ENCODE assay signal across 8 cellular contexts in the genomic region with DNA sequence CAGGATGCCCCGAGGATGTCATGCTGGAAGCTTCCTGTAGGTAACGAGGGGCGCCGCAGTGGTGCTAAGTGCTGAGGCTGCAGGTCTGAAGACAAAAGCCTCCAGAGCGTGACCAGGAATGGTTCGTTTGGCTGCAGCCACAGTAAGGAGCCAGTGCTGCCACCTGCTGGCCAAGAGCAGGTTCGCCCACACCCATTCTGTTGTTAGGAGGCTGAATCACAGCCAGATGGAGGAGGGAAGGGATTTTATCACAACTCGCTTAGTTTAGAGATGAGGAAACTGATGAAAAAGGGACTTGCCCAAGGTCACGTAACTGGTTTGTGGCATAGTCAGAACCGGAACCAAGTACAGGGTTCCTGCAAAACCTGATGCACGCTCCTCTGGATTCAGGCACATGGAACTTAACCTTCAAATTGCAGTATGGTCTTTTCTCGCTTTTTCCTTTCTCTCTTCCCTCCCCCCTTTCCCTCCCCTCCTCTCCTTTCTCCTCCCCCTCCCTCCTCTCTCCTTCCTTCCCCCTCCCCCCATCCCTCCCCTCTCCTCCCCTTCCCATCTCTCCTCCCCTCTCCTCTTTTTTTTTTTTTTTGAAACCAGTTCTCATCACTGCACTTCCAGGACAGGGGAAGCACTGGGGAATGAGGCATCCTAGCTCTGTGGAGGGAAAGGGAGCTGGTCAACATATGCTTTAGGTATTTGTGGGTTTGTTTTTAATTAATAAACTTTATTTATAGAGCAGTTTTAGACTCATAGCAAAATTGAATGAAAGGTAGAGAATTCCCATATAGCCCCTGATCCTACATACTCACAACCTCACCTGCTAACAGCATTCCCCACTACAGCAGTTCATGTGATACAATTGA.
DNase-seq lines count a peak whose midpoint lies in the region; ATAC-seq and TF ChIP-seq lines count a peak whose summit lies in the region.

No MANE protein-coding gene starts in this region.

- H3K4me3 Mint-ChIP-seq in CD4-positive, alpha-beta memory T cell: peak overlapping the region in 7 of 8 donors; percentile 35 to 70 (median 57)
- H3K4me3 Mint-ChIP-seq in activated CD4-positive, alpha-beta T cell treated with anti-CD3 and anti-CD28 coated beads for 36 hours: peak overlapping the region; percentile 64

- no peak overlapping the region for H3K27ac ChIP-seq in CD4-positive, alpha-beta memory T cell (ENCODE audit: low read depth, low read length)
- H3K27ac ChIP-seq in left lung: peak overlapping the region in 1 of 2 donors; percentile 5

- peaks cover 23 to 34% (median 26%) of the 10 kb centered on the region in 4 donors for H3K4me1 Mint-ChIP-seq in CD4-positive, alpha-beta memory T cell
- H3K4me1 Mint-ChIP-seq in activated CD4-positive, alpha-beta T cell treated with anti-CD3 and anti-CD28 coated beads for 36 hours: peaks cover 24% of the 10 kb centered on the region

- no peak overlapping the region for H3K4me3 ChIP-seq in CD4-positive, alpha-beta memory T cell (ENCODE audit: low read length in 2 of 2)
- no peak overlapping the region for H3K4me3 ChIP-seq in choroid plexus epithelial cell (ENCODE audit: low read depth, low read length)
- H3K4me3 ChIP-seq in left lung: no peak overlapping the region

- TF ChIP-seq CTCF in choroid plexus epithelial cell (conservative IDR thresholded peaks at IDR 0.05; ENCODE audit: low read depth, low read length) (peak; percentile 98), left lung (IDR thresholded peaks at IDR 0.05) (peak; percentile 87 to 98)

- H3K4me1 ChIP-seq in CD4-positive, alpha-beta memory T cell (ENCODE audit: insufficient read depth, low read length): peaks cover 26% of the 10 kb centered on the region
- peaks cover 0 to 24% of the 10 kb centered on the region in 2 donors for H3K4me1 ChIP-seq in left lung

- H3K27me3 Mint-ChIP-seq in CD4-positive, alpha-beta memory T cell: peaks cover 2% of the 10 kb centered on the region in 2 donors
- H3K27me3 Mint-ChIP-seq in activated CD4-positive, alpha-beta T cell treated with anti-CD3 and anti-CD28 coated beads for 36 hours: peaks cover under 1% of the 10 kb centered on the region

- ATAC-seq in GM19452 (IDR thresholded peaks at IDR 0.05; ENCODE audit: unreplicated experiment) (peak; percentile 91), HG03521 (IDR thresholded peaks at IDR 0.05; ENCODE audit: unreplicated experiment) (peak; percentile 93), left lung (peak; percentile 99)
- ATAC-seq in activated CD4-positive, alpha-beta T cell treated with anti-CD3 and anti-CD28 coated beads for 36 hours: peak; percentile 94

- no peaks in the 10 kb centered on the region for H3K36me3 Mint-ChIP-seq in CD4-positive, alpha-beta memory T cell
- peaks cover 6% of the 10 kb centered on the region for H3K36me3 Mint-ChIP-seq in activated CD4-positive, alpha-beta T cell treated with anti-CD3 and anti-CD28 coated beads for 36 hours (ENCODE audit: low read depth)

- no peaks in the 10 kb centered on the region for H3K27me3 ChIP-seq in CD4-positive, alpha-beta memory T cell (ENCODE audit: insufficient read depth, low read length)
- H3K27me3 ChIP-seq in left lung: no peaks in the 10 kb centered on the region

- H3K9me3 ChIP-seq in CD4-positive, alpha-beta memory T cell (ENCODE audit: control insufficient read depth in 1 of 2, low read length in 2 of 2): no peaks in the 10 kb centered on the region
- H3K9me3 ChIP-seq in left lung: no peaks in the 10 kb centered on the region

- H3K9me3 Mint-ChIP-seq in CD4-positive, alpha-beta memory T cell: no peaks in the 10 kb centered on the region
- no peaks in the 10 kb centered on the region for H3K9me3 Mint-ChIP-seq in activated CD4-positive, alpha-beta T cell treated with anti-CD3 and anti-CD28 coated beads for 36 hours (ENCODE audit: low read depth)

- no peaks in the 10 kb centered on the region for H3K36me3 ChIP-seq in CD4-positive, alpha-beta memory T cell (ENCODE audit: insufficient read depth, low read length)
- H3K36me3 ChIP-seq in left lung: no peaks in the 10 kb centered on the region

- H3K27ac Mint-ChIP-seq in CD4-positive, alpha-beta memory T cell: peak overlapping the region in 5 of 7 donors; percentile 6 to 87 (median 62)
- H3K27ac Mint-ChIP-seq in activated CD4-positive, alpha-beta T cell treated with anti-CD3 and anti-CD28 coated beads for 36 hours: peak overlapping the region; percentile 97

- CTCF ChIA-PET in CD4-positive, alpha-beta memory T cell (lab: Charles Lee; ENCODE audit: partially characterized antibody): interaction anchor here (0.6 to 2.4 kb wide), 10 partner anchors 8 to 682 kb away, joined by 3 to 7 read pairs (median 4); a partner anchor contains a TSS
- CTCF ChIA-PET in activated CD4-positive, alpha-beta T cell treated with anti-CD3 and anti-CD28 coated beads for 36 hours (lab: Charles Lee): interaction anchor here (0.8 to 2.4 kb wide), 4 partner anchors 81 to 96 kb away, joined by 3 to 12 read pairs (median 4); no protein-coding TSS in a partner anchor

- intact Hi-C loops in CD4-positive, alpha-beta memory T cell (cut with micrococcal nuclease): loop anchor here (1.0 to 2.0 kb wide), 5 partner anchors 88 to 279 kb away; a partner anchor contains a TSS
- intact Hi-C loops in activated CD4-positive, alpha-beta T cell treated with anti-CD3 and anti-CD28 coated beads for 36 hours (cut with DNase I, micrococcal nuclease): loop anchor here (1.0 to 5.0 kb wide), 9 partner anchors 82 to 376 kb away; a partner anchor contains a TSS
- intact Hi-C loops in left lung (cut with DNase I): no loop called here

- POLR2A ChIA-PET in CD4-positive, alpha-beta memory T cell (lab: Charles Lee; ENCODE audit: partially characterized antibody): interaction anchor here (1.1 to 1.3 kb wide), 2 partner anchors 89 to 132 kb away, joined by 3 to 5 read pairs; no protein-coding TSS in a partner anchor
- POLR2A ChIA-PET in activated CD4-positive, alpha-beta T cell treated with anti-CD3 and anti-CD28 coated beads for 36 hours (lab: Charles Lee): no interaction called here

- DNase-seq in CD4-positive, alpha-beta memory T cell: peak; percentile 70 to 81 (median 73)
- DNase-seq in NCI-H524 treated with DMSO at 0.1 percent for 48 hours (lab: John Stamatoyannopoulos, UW) (peak; percentile 68), choroid plexus epithelial cell (ENCODE audit: low read depth) (peak; percentile 98), left lung (peak; percentile 93 to 95)
- DNase-seq in activated CD4-positive, alpha-beta T cell treated with anti-CD3 and anti-CD28 coated beads for 36 hours: peak; percentile 96
- peak; percentile 58 to 82 (median 61) for DNase-seq in stimulated activated CD4-positive, alpha-beta T cell treated with anti-CD3 and anti-CD28 coated beads, TNF-alpha, amount 100 ng/mL, for 1 hour (ENCODE audit: low read depth in 3 of 3, low spot score in 1 of 3)

Comparison
In these comparisons a context has a peak if more than half of its experiments do, and no peak if none do; other contexts are left out.
1. intact Hi-C loops: an anchor here in CD4-positive, alpha-beta memory T cell (1.0 to 2.0 kb wide) and activated CD4-positive, alpha-beta T cell treated with anti-CD3 and anti-CD28 coated beads for 36 hours (1.0 to 5.0 kb wide); none called in left lung.